8 cellular contexts compared by ENCODE assay signal in genomic region chr14:24298892-24299254, GRCh38. TPM values are rescaled to one million over a fixed set of nuclear protein-coding genes. Genes with fewer than 3 reads are reported as not detected.
DNase-seq lines count a peak whose midpoint lies in the region; ATAC-seq and TF ChIP-seq lines count a peak whose summit lies in the region.

No MANE protein-coding gene starts in this region.

- H3K36me3 ChIP-seq in lower lobe of right lung, result peaks cover 57% of the 10 kb centered on the region
- H3K36me3 ChIP-seq in upper lobe of right lung, result peaks cover 41% of the 10 kb centered on the region

- peaks cover 42% of the 10 kb centered on the region for H3K36me3 Mint-ChIP-seq in activated CD4-positive, alpha-beta T cell treated with anti-CD3 and anti-CD28 coated beads, Interleukin-2, amount 10 ng/mL, durations not matched to agents 7 days and 5 days (ENCODE audit: low read depth)

- peak overlapping the region; percentile 93 for H3K27ac Mint-ChIP-seq in activated CD4-positive, alpha-beta T cell treated with anti-CD3 and anti-CD28 coated beads, Interleukin-2, amount 10 ng/mL, durations not matched to agents 7 days and 5 days

- CTCF ChIA-PET in activated CD4-positive, alpha-beta T cell treated with anti-CD3 and anti-CD28 coated beads, Interleukin-2, amount 10 ng/mL, durations not matched to agents 7 days and 5 days (lab: Charles Lee), result interaction anchor here (0.6 to 8.7 kb wide), 13 partner anchors 9 to 137 kb away, joined by 3 to 111 read pairs (median 5); partner anchors contain the start of genes CIDEB, KHNYN, LTB4R and LTB4R2

- H3K9me3 ChIP-seq in lower lobe of right lung (no peaks in the 10 kb centered on the region), upper lobe of right lung (no peaks in the 10 kb centered on the region)

- in situ Hi-C loops in G401 (cut with HindIII; ENCODE audit: low sequenced_read_pairs), result no loop called here

- peaks cover 53% of the 10 kb centered on the region for H3K4me1 Mint-ChIP-seq in activated CD4-positive, alpha-beta T cell treated with anti-CD3 and anti-CD28 coated beads, Interleukin-2, amount 10 ng/mL, durations not matched to agents 7 days and 5 days

- intact Hi-C loops in lower lobe of right lung (cut with DNase I) (loop anchor here (10.0 kb wide), 1 partner anchor 54 kb away; the partner anchor contains the start of gene TINF2), upper lobe of right lung (cut with DNase I) (no loop called here)

- H3K27ac ChIP-seq in caudate nucleus (ENCODE audit: low read depth, low read length) (peak overlapping the region; percentile 85), lower lobe of right lung (peak overlapping the region; percentile 92), upper lobe of right lung (peak overlapping the region; percentile 89)

- no peak for DNase-seq in activated CD4-positive, alpha-beta T cell treated with anti-CD3 and anti-CD28 coated beads, Interleukin-2, amount 10 ng/mL, durations not matched to agents 7 days and 5 days
- DNase-seq in activated CD4-positive, alpha-beta T cell treated with anti-CD3 and anti-CD28 coated beads, Interleukin-2, amount 50 U/mL, for 1 hour, result no peak
- DNase-seq in MV-4-11 (lab: John Stamatoyannopoulos, UW) (peak; percentile 49), caudate nucleus (lab: John Stamatoyannopoulos, UW) (peak in 1 of 61 donors; percentile 24), lower lobe of right lung (no peak), upper lobe of right lung (no peak), G401 (ENCODE audit: low spot score) (no peak)

- H3K4me3 Mint-ChIP-seq in activated CD4-positive, alpha-beta T cell treated with anti-CD3 and anti-CD28 coated beads, Interleukin-2, amount 10 ng/mL, durations not matched to agents 7 days and 5 days, result peak overlapping the region; percentile 89

- TF ChIP-seq CTCF in lower lobe of right lung (IDR thresholded peaks at IDR 0.05), result no peak
- TF ChIP-seq CTCF in upper lobe of right lung (IDR thresholded peaks at IDR 0.05), result no peak

- POLR2A ChIA-PET in activated CD4-positive, alpha-beta T cell treated with anti-CD3 and anti-CD28 coated beads, Interleukin-2, amount 10 ng/mL, durations not matched to agents 7 days and 5 days (lab: Charles Lee), result no interaction called here

- H3K27me3 Mint-ChIP-seq in activated CD4-positive, alpha-beta T cell treated with anti-CD3 and anti-CD28 coated beads, Interleukin-2, amount 10 ng/mL, durations not matched to agents 7 days and 5 days, result no peaks in the 10 kb centered on the region

- H3K27me3 ChIP-seq in lower lobe of right lung (ENCODE audit: low read depth), result no peaks in the 10 kb centered on the region
- no peaks in the 10 kb centered on the region for H3K27me3 ChIP-seq in upper lobe of right lung

- peaks cover 31% of the 10 kb centered on the region for H3K4me1 ChIP-seq in lower lobe of right lung
- H3K4me1 ChIP-seq in upper lobe of right lung, result peaks cover 32% of the 10 kb centered on the region

- ATAC-seq in lower lobe of right lung (peak; percentile 4 to 35), upper lobe of right lung (peak; percentile 3), GM21786 (IDR thresholded peaks at IDR 0.05; ENCODE audit: unreplicated experiment) (no peak)

- H3K4me3 ChIP-seq in lower lobe of right lung, result peak overlapping the region; percentile 99
- peak overlapping the region; percentile 73 for H3K4me3 ChIP-seq in upper lobe of right lung

- no peaks in the 10 kb centered on the region for H3K9me3 Mint-ChIP-seq in activated CD4-positive, alpha-beta T cell treated with anti-CD3 and anti-CD28 coated beads, Interleukin-2, amount 10 ng/mL, durations not matched to agents 7 days and 5 days

RNA-seq across cellular contexts. Expression of gene DHRS1, which starts 0.7 kb away (rescaled TPM):
- total RNA-seq in activated CD4-positive, alpha-beta T cell treated with anti-CD3 and anti-CD28 coated beads, Interleukin-2, amount 10 ng/mL, durations not matched to agents 7 days and 5 days, result 10 to 100 TPM; 31.7 to 35.0 TPM
- total RNA-seq in lower lobe of right lung (22.7 TPM), upper lobe of right lung (28.0 TPM)
- total RNA-seq in G401 (2014; rRNA removed; shearing (Covaris generic)), result 3.8 and 11.4 TPM in 2 replicates

RNA-seq across cellular contexts. Expression of gene NOP9, which starts 0.8 kb away (rescaled TPM):
- 10 to 100 TPM; 30.8 to 35.2 TPM for total RNA-seq in activated CD4-positive, alpha-beta T cell treated with anti-CD3 and anti-CD28 coated beads, Interleukin-2, amount 10 ng/mL, durations not matched to agents 7 days and 5 days
- 22.0 TPM for total RNA-seq in lower lobe of right lung
- 21.4 TPM for total RNA-seq in upper lobe of right lung
- 28.7 and 28.9 TPM in 2 replicates for total RNA-seq in G401 (2014; rRNA removed; shearing (Covaris generic))

RNA-seq across cellular contexts. Expression of gene CIDEB, which starts 8.9 kb away (rescaled TPM):
- total RNA-seq in activated CD4-positive, alpha-beta T cell treated with anti-CD3 and anti-CD28 coated beads, Interleukin-2, amount 10 ng/mL, durations not matched to agents 7 days and 5 days, result 10 to 100 TPM; 28.7 to 30.9 TPM
- total RNA-seq in lower lobe of right lung (16.4 TPM), upper lobe of right lung (18.8 TPM)
- 1.7 TPM in 1 of 2 replicates, not detected in the other for total RNA-seq in G401 (2014; rRNA removed; shearing (Covaris generic))

RNA-seq across cellular contexts. Expression of gene LTB4R2, which starts 11.1 kb away (rescaled TPM):
- total RNA-seq in activated CD4-positive, alpha-beta T cell treated with anti-CD3 and anti-CD28 coated beads, Interleukin-2, amount 10 ng/mL, durations not matched to agents 7 days and 5 days, result 10 to 100 TPM; 18.6 to 21.7 TPM
- total RNA-seq in lower lobe of right lung (5.9 TPM), upper lobe of right lung (6.4 TPM)
- 1.8 and 5.4 TPM in 2 replicates for total RNA-seq in G401 (2014; rRNA removed; shearing (Covaris generic))

RNA-seq across cellular contexts. Expression of gene LTB4R, which starts 12.4 kb away (rescaled TPM):
- 10 to 100 TPM; 26.6 to 28.3 TPM for total RNA-seq in activated CD4-positive, alpha-beta T cell treated with anti-CD3 and anti-CD28 coated beads, Interleukin-2, amount 10 ng/mL, durations not matched to agents 7 days and 5 days
- total RNA-seq in lower lobe of right lung (14.1 TPM), upper lobe of right lung (9.8 TPM)
- total RNA-seq in G401 (2014; rRNA removed; shearing (Covaris generic)), result 1.6 and 5.7 TPM in 2 replicates
